Comparison of ENCODE assay signal across 1 cellular context in the genomic region with DNA sequence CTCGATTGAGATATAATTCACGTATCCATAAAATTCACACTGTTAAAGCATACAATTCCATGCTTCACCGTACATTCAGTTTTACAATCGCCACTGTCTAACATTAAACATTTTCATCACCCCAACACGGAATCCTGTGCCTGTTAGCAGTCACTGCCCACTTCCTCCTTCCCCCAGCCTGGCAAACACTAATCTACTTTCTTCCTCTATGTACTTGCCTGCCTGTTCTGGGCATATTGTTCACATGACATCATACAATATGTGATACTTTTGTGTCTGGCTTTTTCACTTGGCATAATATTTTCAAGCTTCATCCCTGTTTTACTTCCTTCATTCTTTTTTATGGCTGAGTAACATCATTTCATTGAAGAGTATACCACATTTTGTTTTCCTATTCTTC.
TF ChIP-seq lines count a peak whose summit lies in the region.

No MANE protein-coding gene starts in this region.

TF ChIP-seq in H1, 55 proteins besides CTCF, POLR2A, EP300 and RAD21:
- TF ChIP-seq KDM4A (IDR thresholded peaks at IDR 0.05; ENCODE audit: low read depth, low read length, severe bottlenecking) (no peak), RFX5 (IDR thresholded peaks at IDR 0.05; ENCODE audit: borderline replicate concordance, low read depth, low read length) (no peak), KDM5A (IDR thresholded peaks at IDR 0.05; ENCODE audit: low read length) (no peak), RNF2 (IDR thresholded peaks at IDR 0.05; ENCODE audit: borderline replicate concordance, low read depth, low read length, missing control alignments, poor library complexity, severe bottlenecking) (no peak), KDM1A (IDR thresholded peaks at IDR 0.05; ENCODE audit: borderline replicate concordance, low read length) (no peak), POU5F1 (IDR thresholded peaks at IDR 0.05; ENCODE audit: low read depth, low read length) (no peak), SP4 (IDR thresholded peaks at IDR 0.05; ENCODE audit: low read length) (no peak)
TF ChIP-seq in H1: peak in this region for 0.
